ENCODE assay signal across 9 cellular contexts in genomic region chr15:89457086-89457485, GRCh38. TPM values are rescaled to one million over a fixed set of nuclear protein-coding genes. Genes with fewer than 3 reads are reported as not detected.
DNase-seq lines count a peak whose midpoint lies in the region; FAIRE-seq and TF ChIP-seq lines count a peak whose summit lies in the region.
"Had no signal": no experiment of that assay in that cellular context is flagged by ENCODE, and none has a peak within 500 bp of the region (broad histone marks: within the 10 kb centered on the region; RNA-seq: fewer than 3 reads in every experiment).

No MANE protein-coding gene starts in this region.

- FAIRE-seq in GM12892 (lab: Jason Lieb, UNC) (peak; percentile 36), endothelial cell of umbilical vein (lab: Jason Lieb, UNC) (peak; percentile 72)

- POLR2A ChIA-PET in endothelial cell of umbilical vein (lab: Charles Lee): no interaction called here

- dilution Hi-C loops in endothelial cell of umbilical vein (cut with MboI; ENCODE audit: extremely low pct_ligation_motif_present, low sequenced_read_pairs): no loop called here

- H3K9me3 Mint-ChIP-seq in mesothelial cell of epicardium (peaks cover 4% of the 10 kb centered on the region), progenitor cell of endocrine pancreas (ENCODE audit: low read depth) (peaks cover 3% of the 10 kb centered on the region)

- no TSS peak for BruUV-seq in endothelial cell of umbilical vein (replicated peaks; lab: Mats Ljungman, UMichigan)

- DNase-seq in AG08396 (ENCODE audit: low spot score): peak; percentile 62
- DNase-seq in GM12892 (ENCODE audit: insufficient read length): no peak
- peak; percentile 87 for DNase-seq in NCI-H82 (lab: John Stamatoyannopoulos, UW)
- no peak for DNase-seq in endothelial cell of umbilical vein (ENCODE audit: low read depth, low spot score)
- DNase-seq in posterior cingulate gyrus: no peak
- no peak for DNase-seq in mesothelial cell of epicardium (ENCODE audit: low spot score in 2 of 2, unreplicated experiment in 2 of 2)
- DNase-seq in progenitor cell of endocrine pancreas (ENCODE audit: low spot score, unreplicated experiment): no peak
- DNase-seq in NK-92 (lab: John Stamatoyannopoulos, UW; ENCODE audit: unreplicated experiment): no peak
- DNase-seq: nephron progenitor cell had no signal

- H3K27me3 Mint-ChIP-seq in mesothelial cell of epicardium (ENCODE audit: low read depth): peaks cover 29% of the 10 kb centered on the region
- peaks cover 23% of the 10 kb centered on the region for H3K27me3 Mint-ChIP-seq in progenitor cell of endocrine pancreas

- H3K4me1 ChIP-seq in endothelial cell of umbilical vein (ENCODE audit: control insufficient read depth, extremely low read depth, insufficient read depth, low read length): no peaks in the 10 kb centered on the region

- H3K4me2 ChIP-seq in endothelial cell of umbilical vein (ENCODE audit: insufficient read depth, low read length): no peak overlapping the region

- intact Hi-C loops in endothelial cell of umbilical vein (cut with micrococcal nuclease) (no loop called here), posterior cingulate gyrus (cut with DNase I) (no loop called here)

- no peaks in the 10 kb centered on the region for H3K36me3 Mint-ChIP-seq in mesothelial cell of epicardium
- H3K36me3 Mint-ChIP-seq in progenitor cell of endocrine pancreas (ENCODE audit: insufficient read depth): no peaks in the 10 kb centered on the region

- H3K27ac ChIP-seq in endothelial cell of umbilical vein (ENCODE audit: insufficient read depth, low read depth, low read length): no peak overlapping the region

- H3K4me3 Mint-ChIP-seq in mesothelial cell of epicardium (no peak overlapping the region), progenitor cell of endocrine pancreas (ENCODE audit: low read depth) (no peak overlapping the region)
- H3K4me3 Mint-ChIP-seq: nephron progenitor cell had no signal

- H3K79me2 ChIP-seq in endothelial cell of umbilical vein (ENCODE audit: control insufficient read depth, insufficient read depth, low read length): no peaks in the 10 kb centered on the region

- CTCF ChIA-PET in endothelial cell of umbilical vein (lab: Charles Lee): interaction anchor here (1.8 to 2.4 kb wide), 2 partner anchors 14 to 99 kb away, joined by 4 to 12 read pairs; no protein-coding TSS in a partner anchor

- H3K27ac Mint-ChIP-seq in mesothelial cell of epicardium (no peak overlapping the region), progenitor cell of endocrine pancreas (no peak overlapping the region)
- H3K27ac Mint-ChIP-seq: nephron progenitor cell had no signal

- TF ChIP-seq CTCF in endothelial cell of umbilical vein (IDR thresholded peaks at IDR 0.05; ENCODE audit: extremely low read depth in 1 of 2, insufficient read depth in 1 of 2, low read depth in 1 of 2, low read length in 2 of 2) (no peak), mesothelial cell of epicardium (IDR thresholded peaks at IDR 0.05; ENCODE audit: unreplicated experiment) (no peak), progenitor cell of endocrine pancreas (IDR thresholded peaks at IDR 0.05; ENCODE audit: unreplicated experiment) (no peak)

- no peaks in the 10 kb centered on the region for H3K36me3 ChIP-seq in endothelial cell of umbilical vein (ENCODE audit: control insufficient read depth in 2 of 2, extremely low read depth in 1 of 2, insufficient read depth in 2 of 2, low read length in 2 of 2)

- H3K4me1 Mint-ChIP-seq in mesothelial cell of epicardium (no peaks in the 10 kb centered on the region), progenitor cell of endocrine pancreas (ENCODE audit: low read depth) (peaks cover 22% of the 10 kb centered on the region)

- no peaks in the 10 kb centered on the region for H4K20me1 ChIP-seq in endothelial cell of umbilical vein (replicated peaks; ENCODE audit: control insufficient read depth, extremely low read depth, insufficient read depth, low read length)

- H3K4me3 ChIP-seq in endothelial cell of umbilical vein (replicated peaks in 1 of 3; ENCODE audit: insufficient read depth in 1 of 3, low read depth in 1 of 3, low read length in 3 of 3): no peak overlapping the region

- H2AFZ ChIP-seq in endothelial cell of umbilical vein (ENCODE audit: low read depth, low read length): no peak overlapping the region

- H3K9ac ChIP-seq in endothelial cell of umbilical vein (replicated peaks; ENCODE audit: extremely low read depth, insufficient read depth, low read length): no peak overlapping the region

- no peaks in the 10 kb centered on the region for H3K9me3 ChIP-seq in endothelial cell of umbilical vein (replicated peaks; ENCODE audit: control insufficient read depth, insufficient read depth, low read length)

- peaks cover 3 to 9% of the 10 kb centered on the region in 2 experiments for H3K27me3 ChIP-seq in endothelial cell of umbilical vein (ENCODE audit: control insufficient read depth in 2 of 2, insufficient read depth in 2 of 2, low read length in 2 of 2)

- H3K9me1 ChIP-seq in endothelial cell of umbilical vein (replicated peaks; ENCODE audit: control insufficient read depth, extremely low read depth, insufficient read depth, low read length): no peaks in the 10 kb centered on the region

- TF ChIP-seq POLR2A in GM12892 (IDR thresholded peaks at IDR 0.05; ENCODE audit: low read depth, low read length) (no peak), endothelial cell of umbilical vein (IDR thresholded peaks at IDR 0.05; ENCODE audit: low read depth, low read length) (no peak)

TF ChIP-seq in endothelial cell of umbilical vein, 7 proteins besides CTCF, POLR2A, EP300 and RAD21:
- no peak for TF ChIP-seq POLR2AphosphoS5 (IDR thresholded peaks at IDR 0.05; ENCODE audit: insufficient read depth, low read depth, low read length)
- TF ChIP-seq EZH2 (IDR thresholded peaks at IDR 0.05; ENCODE audit: borderline replicate concordance, low read depth, low read length, severe bottlenecking): no peak
- TF ChIP-seq JUN (IDR thresholded peaks at IDR 0.05; ENCODE audit: borderline replicate concordance, insufficient read depth, insufficient read length, low read depth): no peak
- TF ChIP-seq, protein P1, sequence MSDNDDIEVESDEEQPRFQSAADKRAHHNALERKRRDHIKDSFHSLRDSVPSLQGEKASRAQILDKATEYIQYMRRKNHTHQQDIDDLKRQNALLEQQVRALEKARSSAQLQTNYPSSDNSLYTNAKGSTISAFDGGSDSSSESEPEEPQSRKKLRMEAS (IDR thresholded peaks at IDR 0.05; ENCODE audit: insufficient read depth, insufficient read length): no peak
- no peak for TF ChIP-seq MYC (IDR thresholded peaks at IDR 0.05; ENCODE audit: low read depth, low read length)
- TF ChIP-seq GATA2 (IDR thresholded peaks at IDR 0.05; ENCODE audit: insufficient read depth, insufficient read length, low read depth, low read length): no peak
- no peak for TF ChIP-seq FOS (IDR thresholded peaks at IDR 0.05; ENCODE audit: borderline replicate concordance, insufficient read depth, low read length)
TF ChIP-seq in endothelial cell of umbilical vein: peak in this region for 0.

RNA-seq across cellular contexts. Expression of gene RHCG, which starts 39.3 kb away (rescaled TPM):
- not detected for polyA plus RNA-seq in GM12892 (2012; ENCODE audit: missing spikeins)
- total RNA-seq in endothelial cell of umbilical vein: not detected in 2 replicates
- polyA plus RNA-seq in endothelial cell of umbilical vein: not detected in 2 replicates
- polyA plus RNA-seq in endothelial cell of umbilical vein (2011; cell fraction: cytosol; rRNA removed): 0.03 TPM in 1 of 2 replicates, not detected in the other
- polyA plus RNA-seq in endothelial cell of umbilical vein (2011; cell fraction: nucleus; rRNA removed): not detected in 2 replicates
- 0.10 TPM in 1 of 2 replicates, not detected in the other for polyA plus RNA-seq in endothelial cell of umbilical vein (2012)
- not detected in 2 replicates for polyA minus RNA-seq in endothelial cell of umbilical vein
- not detected for polyA minus RNA-seq in endothelial cell of umbilical vein (2011; cell fraction: cytosol; rRNA and poly(A)+ RNA removed)
- polyA minus RNA-seq in endothelial cell of umbilical vein (2011; cell fraction: nucleus; rRNA and poly(A)+ RNA removed): not detected in 2 replicates
- total RNA-seq in mesothelial cell of epicardium: 0.16 to 0.58 TPM in 2 of 3 replicates, not detected in the other
- total RNA-seq in progenitor cell of endocrine pancreas: not detected in 2 replicates

Comparison
In these comparisons a context has a peak if more than half of its experiments do, and no peak if none do; other contexts are left out.
1. DNase-seq: peak in AG08396 (single experiment) and NCI-H82 (single experiment); none in GM12892 (single experiment), endothelial cell of umbilical vein (single experiment), posterior cingulate gyrus (0 of 10), mesothelial cell of epicardium (0 of 2), progenitor cell of endocrine pancreas (single experiment) and NK-92 (single experiment).